Comparison of ENCODE assay signal across 15 cellular contexts in genomic region chr16:71930993-71931392, GRCh38.
"Had no signal": no experiment of that assay in that cellular context is flagged by ENCODE, and none has a peak within 500 bp of the region (broad histone marks: within the 10 kb centered on the region; RNA-seq: fewer than 3 reads in every experiment).

No MANE protein-coding gene starts in this region.

- DNase-seq: erythroblast; foreskin melanocyte; heart left ventricle; hippocampal formation; kidney glomerular epithelial cell; mammary epithelial cell; nephron progenitor cell; stimulated activated CD4-positive, alpha-beta T cell treated with anti-CD3 and anti-CD28 coated beads, Interleukin-2, amount 100 ng/mL, for 24 hours; stimulated activated CD4-positive, alpha-beta T cell treated with anti-CD3 and anti-CD28 coated beads, Interleukin-4, amount 100 ng/mL, for 4 hours; stimulated activated naive CD4-positive, alpha-beta T cell treated with Interleukin-2 at 50 U/mL for 16 hours; trophoblast cell had no signal

- H3K9me3 ChIP-seq: heart left ventricle had no signal

- ATAC-seq: heart left ventricle, sciatic nerve had no signal

- H3K27ac Mint-ChIP-seq: nephron progenitor cell had no signal

- H3K4me3 Mint-ChIP-seq: mesothelial cell of epicardium, nephron progenitor cell had no signal

- H3K4me1 Mint-ChIP-seq: nephron progenitor cell had no signal

- H3K4me3 ChIP-seq: heart left ventricle had no signal

- H3K9me3 Mint-ChIP-seq: mesothelial cell of epicardium, nephron progenitor cell had no signal

- H3K27me3 ChIP-seq: heart left ventricle had no signal

- FAIRE-seq: endothelial cell of umbilical vein, islet of Langerhans had no signal
